8 cellular contexts compared by ENCODE assay signal in genomic region chr2:217434183-217434620, GRCh38.
DNase-seq lines count a peak whose midpoint lies in the region; ATAC-seq lines count a peak whose summit lies in the region.

No MANE protein-coding gene starts in this region.

- DNase-seq in Caki2 (ENCODE audit: low read depth) (peak; percentile 46), NCI-H226 (peak; percentile 66), globus pallidus (ENCODE audit: low spot score) (peak; percentile 96), nucleus accumbens (lab: John Stamatoyannopoulos, UW) (peak; percentile 9 to 94 (median 80))
- DNase-seq in activated T-cell treated with anti-CD3 and anti-CD28 coated beads, Interleukin-2, amount 50 U/mL, for 4 hours = no peak
- DNase-seq in stimulated activated CD4-positive, alpha-beta T cell treated with anti-CD3 and anti-CD28 coated beads, Interleukin-2, amount 100 ng/mL, for 48 hours = no peak

- H3K36me3 Mint-ChIP-seq in activated T-cell treated with anti-CD3 and anti-CD28 coated beads, Interleukin-2, amount 50 U/mL, for 4 hours (ENCODE audit: insufficient read depth) = no peaks in the 10 kb centered on the region

- H3K4me1 Mint-ChIP-seq in activated T-cell treated with anti-CD3 and anti-CD28 coated beads, Interleukin-2, amount 50 U/mL, for 4 hours (ENCODE audit: low read depth) = peaks cover 7% of the 10 kb centered on the region

- no peaks in the 10 kb centered on the region for H3K27me3 Mint-ChIP-seq in activated T-cell treated with anti-CD3 and anti-CD28 coated beads, Interleukin-2, amount 50 U/mL, for 4 hours (ENCODE audit: low read depth)

- peak; percentile 99 for ATAC-seq in GM19351 (IDR thresholded peaks at IDR 0.05; ENCODE audit: unreplicated experiment)
- ATAC-seq in HG03196 (IDR thresholded peaks at IDR 0.05; ENCODE audit: unreplicated experiment) = peak; percentile 96
- ATAC-seq in activated T-cell treated with anti-CD3 and anti-CD28 coated beads, Interleukin-2, amount 50 U/mL, for 4 hours = peak; percentile 67 to 86

- in situ Hi-C loops in Caki2 (cut with HindIII; ENCODE audit: low pct_unique_long_range_greater_than_20kb, low sequenced_read_pairs) = no loop called here

- no peak overlapping the region for H3K4me3 Mint-ChIP-seq in activated T-cell treated with anti-CD3 and anti-CD28 coated beads, Interleukin-2, amount 50 U/mL, for 4 hours

- H3K9me3 Mint-ChIP-seq in activated T-cell treated with anti-CD3 and anti-CD28 coated beads, Interleukin-2, amount 50 U/mL, for 4 hours = no peaks in the 10 kb centered on the region

Comparison
In these comparisons a context has a peak if more than half of its experiments do, and no peak if none do; other contexts are left out.
1. DNase-seq: peak in Caki2 (single experiment), NCI-H226 (single experiment), globus pallidus (single experiment) and nucleus accumbens (56 of 56); none in activated T-cell treated with anti-CD3 and anti-CD28 coated beads, Interleukin-2, amount 50 U/mL, for 4 hours (single experiment) and stimulated activated CD4-positive, alpha-beta T cell treated with anti-CD3 and anti-CD28 coated beads, Interleukin-2, amount 100 ng/mL, for 48 hours (0 of 2).
2. Peak in every context shown above with its lines, with median percentiles within 50 percentile points of each other: ATAC-seq.